ENCODE assay signal across 16 cellular contexts in the genomic region with DNA sequence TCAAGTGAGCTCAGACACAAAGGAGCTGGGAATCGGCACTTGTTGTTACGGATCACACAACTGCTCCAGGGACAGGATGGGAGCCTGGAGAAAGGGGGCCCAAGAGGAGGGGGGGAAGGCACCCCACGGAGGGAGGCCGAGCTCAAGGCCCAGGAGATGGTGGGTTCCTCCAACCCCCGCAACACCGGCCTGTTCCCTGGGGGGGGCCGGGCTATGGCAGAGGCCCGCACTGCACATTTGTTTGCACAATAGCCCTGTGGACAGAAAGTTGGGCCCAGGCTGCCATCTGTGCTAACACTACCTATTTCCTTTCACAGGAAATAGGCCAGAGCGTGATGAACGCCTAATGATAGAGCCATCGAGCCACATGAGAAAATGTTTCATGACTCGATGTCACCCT.
DNase-seq lines count a peak whose midpoint lies in the region; ATAC-seq and TF ChIP-seq lines count a peak whose summit lies in the region.
"Had no signal": no experiment of that assay in that cellular context is flagged by ENCODE, and none has a peak within 500 bp of the region (broad histone marks: within the 10 kb centered on the region; RNA-seq: fewer than 3 reads in every experiment).

No MANE protein-coding gene starts in this region.

- H3K9me3 Mint-ChIP-seq in brain (no peaks in the 10 kb centered on the region), neural crest cell (no peaks in the 10 kb centered on the region), osteocyte (ENCODE audit: unreplicated experiment) (no peaks in the 10 kb centered on the region)
- H3K9me3 Mint-ChIP-seq: CD4-positive, alpha-beta T cell; GM23338 had no signal

- no peak overlapping the region for H3K4me3 Mint-ChIP-seq in brain
- H3K4me3 Mint-ChIP-seq in neural crest cell, result peak overlapping the region; percentile 11
- no peak overlapping the region for H3K4me3 Mint-ChIP-seq in osteocyte (ENCODE audit: unreplicated experiment)
- H3K4me3 Mint-ChIP-seq: CD4-positive, alpha-beta T cell; GM23338 had no signal

- H3K4me3 ChIP-seq in right atrium auricular region, result no peak overlapping the region
- H3K4me3 ChIP-seq: GM12878, GM23338 had no signal

- no peak for ATAC-seq in Right ventricle myocardium superior (ENCODE audit: poor library complexity)
- ATAC-seq: GM12878, GM23338 had no signal

- H3K27ac Mint-ChIP-seq in brain, result peak overlapping the region in 3 of 5 experiments; percentile 26 to 85 (median 85)
- H3K27ac Mint-ChIP-seq in neural crest cell (ENCODE audit: unreplicated experiment), result no peak overlapping the region
- H3K27ac Mint-ChIP-seq in osteocyte (ENCODE audit: unreplicated experiment), result no peak overlapping the region
- H3K27ac Mint-ChIP-seq: CD4-positive, alpha-beta T cell; GM23338 had no signal

- no peak overlapping the region for H3K27ac ChIP-seq in right atrium auricular region

- no peaks in the 10 kb centered on the region for H3K36me3 Mint-ChIP-seq in brain
- no peaks in the 10 kb centered on the region for H3K36me3 Mint-ChIP-seq in neural crest cell (ENCODE audit: low read depth)
- H3K36me3 Mint-ChIP-seq in osteocyte (ENCODE audit: unreplicated experiment), result no peaks in the 10 kb centered on the region

- no peaks in the 10 kb centered on the region for H3K27me3 ChIP-seq in right atrium auricular region

- peaks cover 29% of the 10 kb centered on the region for H3K4me1 Mint-ChIP-seq in brain
- peaks cover 14% of the 10 kb centered on the region for H3K4me1 Mint-ChIP-seq in neural crest cell
- H3K4me1 Mint-ChIP-seq in osteocyte (ENCODE audit: unreplicated experiment), result peaks cover 9% of the 10 kb centered on the region

- no peaks in the 10 kb centered on the region for H3K36me3 ChIP-seq in right atrium auricular region

- TF ChIP-seq CTCF in right atrium auricular region (IDR thresholded peaks at IDR 0.05), result no peak
- no peak for TF ChIP-seq CTCF in brain (conservative IDR thresholded peaks at IDR 0.05)
- no peak for TF ChIP-seq CTCF in neural crest cell (conservative IDR thresholded peaks at IDR 0.05)
- TF ChIP-seq CTCF in osteocyte (IDR thresholded peaks at IDR 0.05), result no peak

- no peaks in the 10 kb centered on the region for H3K4me1 ChIP-seq in right atrium auricular region

- DNase-seq in Right ventricle myocardium superior (peak; percentile 10), right atrium auricular region (ENCODE audit: low spot score) (no peak), neural crest cell (ENCODE audit: low read depth, low spot score) (no peak), osteocyte (ENCODE audit: extremely low spot score, unreplicated experiment) (no peak), NCI-H187 (lab: John Stamatoyannopoulos, UW) (no peak), HUDEP-2 (lab: John Stamatoyannopoulos, UW; ENCODE audit: unreplicated experiment in 76 of 76) (no peak)
- DNase-seq: 8988T; AML-193; C1 segment of cervical spinal cord; Calu3; CD4-positive, alpha-beta T cell; DMS 273 treated with DMSO at 0.1 percent for 48 hours; H7 had no signal

- H3K9me3 ChIP-seq in right atrium auricular region, result no peaks in the 10 kb centered on the region

- intact Hi-C loops in Right ventricle myocardium superior (cut with DNase I), result no loop called here

- no peaks in the 10 kb centered on the region for H3K27me3 Mint-ChIP-seq in brain
- no peaks in the 10 kb centered on the region for H3K27me3 Mint-ChIP-seq in neural crest cell (ENCODE audit: low read depth)
- H3K27me3 Mint-ChIP-seq in osteocyte (ENCODE audit: unreplicated experiment), result no peaks in the 10 kb centered on the region
- H3K27me3 Mint-ChIP-seq: CD4-positive, alpha-beta T cell had no signal

Comparison
In these comparisons a context has a peak if more than half of its experiments do, and no peak if none do; other contexts are left out.
1. H3K27ac Mint-ChIP-seq: peak in brain (3 of 5); none in neural crest cell (single experiment) and osteocyte (single experiment).